In the genomic region with DNA sequence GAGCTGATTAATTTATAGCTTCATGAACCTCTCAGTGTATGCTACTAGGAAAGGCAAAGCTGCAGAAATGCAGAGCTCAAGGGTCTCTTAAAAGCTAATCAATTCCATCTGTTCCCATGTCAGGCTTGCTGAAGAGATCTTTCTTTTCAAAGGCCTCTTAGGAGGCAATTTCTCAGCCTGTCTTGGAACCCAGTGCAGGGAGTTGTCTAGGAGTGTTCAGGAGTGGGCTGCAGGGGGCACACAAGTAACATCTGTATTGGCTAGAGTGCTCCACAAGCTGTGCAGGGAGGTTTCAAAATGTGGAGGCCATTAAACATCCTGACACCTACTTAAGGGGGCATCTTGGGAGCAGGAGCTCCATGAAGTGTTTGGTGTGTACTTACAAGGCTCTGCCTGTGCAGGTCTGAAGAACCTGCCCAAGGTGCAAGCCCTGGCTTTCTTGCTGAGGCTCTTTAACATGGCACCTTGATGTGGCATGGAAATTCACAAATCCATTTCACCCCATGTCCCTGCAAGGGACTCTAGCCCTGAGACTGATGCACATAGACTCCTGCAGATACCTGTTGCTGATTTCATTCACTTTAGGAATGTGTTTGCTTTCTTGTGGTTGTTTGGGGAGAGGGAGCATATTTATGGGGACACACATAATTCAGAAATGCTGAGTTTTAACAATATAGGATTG, we compare ENCODE assay signal across 1 cellular context.
TF ChIP-seq lines count a peak whose summit lies in the region.

No MANE protein-coding gene starts in this region.

TF ChIP-seq in WTC11, 78 proteins besides CTCF, POLR2A, EP300 and RAD21 (continued from another document):
- TF ChIP-seq RELA (CRISPR knock-in tag; IDR thresholded peaks at IDR 0.05; ENCODE audit: borderline replicate concordance) (no peak), ETV6 (CRISPR knock-in tag; IDR thresholded peaks at IDR 0.05) (no peak), ATF2 (CRISPR knock-in tag; IDR thresholded peaks at IDR 0.05; ENCODE audit: borderline replicate concordance, low read depth) (no peak)
- TF ChIP-seq, protein P1, sequence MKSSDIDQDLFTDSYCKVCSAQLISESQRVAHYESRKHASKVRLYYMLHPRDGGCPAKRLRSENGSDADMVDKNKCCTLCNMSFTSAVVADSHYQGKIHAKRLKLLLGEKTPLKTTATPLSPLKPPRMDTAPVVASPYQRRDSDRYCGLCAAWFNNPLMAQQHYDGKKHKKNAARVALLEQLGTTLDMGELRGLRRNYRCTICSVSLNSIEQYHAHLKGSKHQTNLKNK (CRISPR knock-in tag; IDR thresholded peaks at IDR 0.05) = no peak
TF ChIP-seq in WTC11: peak in this region for 0.
